Comparison of ENCODE assay signal across 8 cellular contexts in genomic region chr9:127802576-127803443, GRCh38. TPM values are rescaled to one million over a fixed set of nuclear protein-coding genes. Genes with fewer than 3 reads are reported as not detected.
A peak's percentile ranks its signal among the peaks of the same experiment; 100 is the strongest.
DNase-seq lines count a peak whose midpoint lies in the region; ATAC-seq and TF ChIP-seq lines count a peak whose summit lies in the region.

Gene FPGS (plus strand): TSS chr9:127802882. CDS start chr9:127802925, 43 bp downstream.

- H2AFZ ChIP-seq in trophoblast cell (ENCODE audit: insufficient read depth, low read length, poor library complexity) = peak within 1 kb of the TSS; percentile 89

- peak within 1 kb of the TSS; percentile 94 for H3K4ac ChIP-seq in trophoblast cell (ENCODE audit: low read depth, low read length)

- peak within 1 kb of the TSS; percentile 97 for H3K4me3 Mint-ChIP-seq in HFFc6

- TF ChIP-seq EP300 in tibial nerve (IDR thresholded peaks at IDR 0.05) = peak in 1 of 2 donors; percentile 77

- H4K91ac ChIP-seq in trophoblast cell (ENCODE audit: low read depth, low read length) = peak within 1 kb of the TSS; percentile 89

- DNase-seq in GM10266 (ENCODE audit: extremely low spot score) (peak; percentile 98), HFFc6 (peak; percentile 78), NCI-H1048 (lab: John Stamatoyannopoulos, UW) (peak; percentile 50), SW480 (ENCODE audit: low spot score) (peak; percentile 86), Right ventricle myocardium superior (peak; percentile 93), trophoblast cell (peak; percentile 71 to 77), tibial nerve (ENCODE audit: low spot score in 2 of 2) (peak; percentile 77 to 81)
- DNase-seq in activated naive CD8-positive, alpha-beta T cell treated with anti-CD3 and anti-CD28 coated beads, Interleukin-2, amount 50 U/mL, for 16 hours (ENCODE audit: low read depth, low spot score) = peak; percentile 63

- peak within 1 kb of the TSS; percentile 93 for H2BK120ac ChIP-seq in trophoblast cell (ENCODE audit: insufficient read depth, low read length, poor library complexity)

- H2BK12ac ChIP-seq in trophoblast cell (ENCODE audit: low read length) = peak within 1 kb of the TSS; percentile 21

- peak; percentile 28 to 73 for TF ChIP-seq POLR2A in tibial nerve (IDR thresholded peaks at IDR 0.05)

- peaks cover 8% of the 10 kb centered on the region for H3K79me2 ChIP-seq in trophoblast cell (ENCODE audit: control insufficient read depth, insufficient read depth, low read length, poor library complexity)

- ATAC-seq in Right ventricle myocardium superior (ENCODE audit: poor library complexity) = peak; percentile 93

- H3K4me1 Mint-ChIP-seq in HFFc6 (ENCODE audit: low read depth) = peaks cover 18% of the 10 kb centered on the region

- H2BK5ac ChIP-seq in trophoblast cell (ENCODE audit: low read depth, low read length, poor library complexity) = peak within 1 kb of the TSS; percentile 80

- H3K36me3 ChIP-seq in trophoblast cell (ENCODE audit: control insufficient read depth in 1 of 2, insufficient read depth in 2 of 2, low read length in 2 of 2) (peaks cover 11 to 18% of the 10 kb centered on the region in 2 experiments), tibial nerve (peaks cover 3 to 37% (median 6%) of the 10 kb centered on the region in 3 donors)

- H3K23ac ChIP-seq in trophoblast cell (ENCODE audit: low read length) = no peak within 1 kb of the TSS

- no peaks in the 10 kb centered on the region for H3K27me3 Mint-ChIP-seq in HFFc6 (ENCODE audit: insufficient read depth)

- H3K36me3 Mint-ChIP-seq in HFFc6 (ENCODE audit: low read depth) = peaks cover 14% of the 10 kb centered on the region; the same call in 1 of the 2 replicates

- WGBS in trophoblast cell (ENCODE audit: extremely low coverage, insufficient coverage, insufficient read length) = no CpG with 5 or more reads among the region's 83 CpGs
- WGBS in tibial nerve, 2 donors = 0 to 1% methylated on average over 28 to 55 of the region's 83 CpGs

- peak within 1 kb of the TSS; percentile 61 for H4K12ac ChIP-seq in trophoblast cell (ENCODE audit: low read depth, low read length)

- H3K4me3 ChIP-seq in trophoblast cell (ENCODE audit: low read depth, low read length) = peak within 1 kb of the TSS; percentile 95
- H3K4me3 ChIP-seq in tibial nerve = peak within 1 kb of the TSS; percentile 34 to 78 (median 75)

- H3K9ac ChIP-seq in trophoblast cell (ENCODE audit: low read length) = peak within 1 kb of the TSS; percentile 91

- peak within 1 kb of the TSS; percentile 93 for H3K14ac ChIP-seq in trophoblast cell (ENCODE audit: low read length)

- H3K79me1 ChIP-seq in trophoblast cell (ENCODE audit: low read length) = peaks cover 11% of the 10 kb centered on the region

- H2AK5ac ChIP-seq in trophoblast cell (ENCODE audit: low read length) = peak within 1 kb of the TSS; percentile 65

- H3K9me3 Mint-ChIP-seq in HFFc6 = no peaks in the 10 kb centered on the region

- H3K27me3 ChIP-seq in trophoblast cell (ENCODE audit: insufficient read depth, low read length) (no peaks in the 10 kb centered on the region), tibial nerve (no peaks in the 10 kb centered on the region)

- H4K8ac ChIP-seq in trophoblast cell (ENCODE audit: low read depth, low read length) = peak within 1 kb of the TSS; percentile 84

- intact Hi-C loops in Right ventricle myocardium superior (cut with DNase I) = loop anchor here (5.0 kb wide), 2 partner anchors 69 to 114 kb away; partner anchors contain the start of gene ST6GALNAC4

- no peaks in the 10 kb centered on the region for H3K9me3 ChIP-seq in trophoblast cell (ENCODE audit: insufficient read depth, low read depth, low read length)
- no peaks in the 10 kb centered on the region for H3K9me3 ChIP-seq in tibial nerve

- peak within 1 kb of the TSS; percentile 97 for H3K4me2 ChIP-seq in trophoblast cell (ENCODE audit: low read length)

- TF ChIP-seq CTCF in GM10266 (IDR thresholded peaks at IDR 0.05; ENCODE audit: control insufficient read depth, insufficient read depth, low read depth, missing control alignments) (no peak), HFFc6 (IDR thresholded peaks at IDR 0.05) (0 out of 2 replicates have a peak, but pooled peaks have one; percentile 1), tibial nerve (IDR thresholded peaks at IDR 0.05) (peak in 1 of 5 experiments; percentile 25)

- H3K4me1 ChIP-seq in trophoblast cell (ENCODE audit: control insufficient read depth in 1 of 2, insufficient read depth in 2 of 2, low read length in 2 of 2) = peaks cover 0 to 14% of the 10 kb centered on the region in 2 experiments
- peaks cover 4 to 31% (median 22%) of the 10 kb centered on the region in 4 donors for H3K4me1 ChIP-seq in tibial nerve

- H3K27ac ChIP-seq in trophoblast cell (ENCODE audit: low read depth, low read length) (peak within 1 kb of the TSS; percentile 79), tibial nerve (peak within 1 kb of the TSS; percentile 90 to 96 (median 94))

- peak within 1 kb of the TSS; percentile 94 for H3K27ac Mint-ChIP-seq in HFFc6

- H3K18ac ChIP-seq in trophoblast cell (ENCODE audit: low read length) = peak within 1 kb of the TSS; percentile 70

RNA-seq across cellular contexts. Expression of gene FPGS, which starts in this region (rescaled TPM):
- total RNA-seq in HFFc6 (2021; fragmentation: NEBNext Ultra II Directional; extraction: Animal tissue kit (Norgen Biotek cat#: 25700)) = 10 to 100 TPM; 51.9 to 69.2 (median 62.7) TPM
- total RNA-seq in Right ventricle myocardium superior = 31.5 TPM
- 21.9 and 22.3 TPM in 2 replicates for polyA plus RNA-seq in trophoblast cell (2013)
- total RNA-seq in tibial nerve = 100 to 1,000 TPM; 136 to 309 (median 143) TPM

Comparison
In these comparisons a context has a peak if more than half of its experiments do, and no peak if none do; other contexts are left out.
1. Peak in every context shown above with its lines: DNase-seq, ATAC-seq, H3K4me3 ChIP-seq and H3K27ac ChIP-seq.